Comparison of ENCODE assay signal across 1 cellular context in the genomic region with DNA sequence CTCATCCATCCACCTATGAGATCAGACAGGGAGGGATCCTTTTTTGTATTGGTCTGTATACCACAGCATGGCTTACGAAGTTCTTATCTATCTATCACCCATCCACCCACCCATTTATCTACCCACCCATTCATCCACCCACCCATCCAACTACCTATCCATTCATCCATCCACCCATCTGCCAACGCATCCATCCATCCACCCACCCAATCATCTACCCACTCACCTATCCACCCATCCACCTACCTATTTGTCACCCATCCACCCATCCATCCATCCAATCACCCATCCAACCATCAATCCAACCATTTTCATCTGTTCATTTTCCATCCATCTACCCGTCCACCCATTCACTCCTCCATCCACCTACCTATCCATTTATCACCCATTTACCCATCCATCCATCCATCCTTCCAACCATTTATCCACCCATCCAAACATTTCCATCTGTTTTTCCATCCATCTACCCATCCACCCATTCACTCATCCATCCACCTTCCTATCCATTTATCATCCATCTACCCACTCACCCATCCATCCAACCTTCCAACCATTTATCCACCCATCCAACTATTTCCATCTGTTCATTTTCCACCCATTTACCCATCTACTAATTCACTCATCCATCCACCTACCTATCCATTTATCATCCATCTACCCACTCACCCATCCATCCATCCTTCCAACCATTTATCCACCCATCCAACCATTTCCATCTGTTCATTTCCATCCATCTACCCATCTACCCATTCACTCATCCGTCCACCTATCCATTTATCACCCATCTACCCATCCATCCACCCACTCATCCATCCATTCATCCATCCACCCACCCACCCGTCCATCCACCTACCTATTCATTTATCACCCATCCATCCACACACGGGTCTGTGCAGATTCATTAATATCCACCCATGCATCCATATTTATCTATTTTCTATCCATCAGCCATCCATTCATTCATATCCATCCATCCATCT.
A peak's percentile ranks its signal among the peaks of the same experiment; 100 is the strongest.
TF ChIP-seq lines count a peak whose summit lies in the region.

No MANE protein-coding gene starts in this region.

TF ChIP-seq in HEK293, 187 proteins besides CTCF, POLR2A, EP300 and RAD21:
- TF ChIP-seq, protein P1, sequence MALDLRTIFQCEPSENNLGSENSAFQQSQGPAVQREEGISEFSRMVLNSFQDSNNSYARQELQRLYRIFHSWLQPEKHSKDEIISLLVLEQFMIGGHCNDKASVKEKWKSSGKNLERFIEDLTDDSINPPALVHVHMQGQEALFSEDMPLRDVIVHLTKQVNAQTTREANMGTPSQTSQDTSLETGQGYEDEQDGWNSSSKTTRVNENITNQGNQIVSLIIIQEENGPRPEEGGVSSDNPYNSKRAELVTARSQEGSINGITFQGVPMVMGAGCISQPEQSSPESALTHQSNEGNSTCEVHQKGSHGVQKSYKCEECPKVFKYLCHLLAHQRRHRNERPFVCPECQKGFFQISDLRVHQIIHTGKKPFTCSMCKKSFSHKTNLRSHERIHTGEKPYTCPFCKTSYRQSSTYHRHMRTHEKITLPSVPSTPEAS (tag by site-specific recombination; IDR thresholded peaks at IDR 0.05): no peak
- TF ChIP-seq TCF7L2 (IDR thresholded peaks at IDR 0.05; ENCODE audit: borderline replicate concordance, low read depth, low read length): no peak
- no peak for TF ChIP-seq ZNF335 (tag by site-specific recombination; conservative IDR thresholded peaks at IDR 0.05)
- TF ChIP-seq, protein P2, sequence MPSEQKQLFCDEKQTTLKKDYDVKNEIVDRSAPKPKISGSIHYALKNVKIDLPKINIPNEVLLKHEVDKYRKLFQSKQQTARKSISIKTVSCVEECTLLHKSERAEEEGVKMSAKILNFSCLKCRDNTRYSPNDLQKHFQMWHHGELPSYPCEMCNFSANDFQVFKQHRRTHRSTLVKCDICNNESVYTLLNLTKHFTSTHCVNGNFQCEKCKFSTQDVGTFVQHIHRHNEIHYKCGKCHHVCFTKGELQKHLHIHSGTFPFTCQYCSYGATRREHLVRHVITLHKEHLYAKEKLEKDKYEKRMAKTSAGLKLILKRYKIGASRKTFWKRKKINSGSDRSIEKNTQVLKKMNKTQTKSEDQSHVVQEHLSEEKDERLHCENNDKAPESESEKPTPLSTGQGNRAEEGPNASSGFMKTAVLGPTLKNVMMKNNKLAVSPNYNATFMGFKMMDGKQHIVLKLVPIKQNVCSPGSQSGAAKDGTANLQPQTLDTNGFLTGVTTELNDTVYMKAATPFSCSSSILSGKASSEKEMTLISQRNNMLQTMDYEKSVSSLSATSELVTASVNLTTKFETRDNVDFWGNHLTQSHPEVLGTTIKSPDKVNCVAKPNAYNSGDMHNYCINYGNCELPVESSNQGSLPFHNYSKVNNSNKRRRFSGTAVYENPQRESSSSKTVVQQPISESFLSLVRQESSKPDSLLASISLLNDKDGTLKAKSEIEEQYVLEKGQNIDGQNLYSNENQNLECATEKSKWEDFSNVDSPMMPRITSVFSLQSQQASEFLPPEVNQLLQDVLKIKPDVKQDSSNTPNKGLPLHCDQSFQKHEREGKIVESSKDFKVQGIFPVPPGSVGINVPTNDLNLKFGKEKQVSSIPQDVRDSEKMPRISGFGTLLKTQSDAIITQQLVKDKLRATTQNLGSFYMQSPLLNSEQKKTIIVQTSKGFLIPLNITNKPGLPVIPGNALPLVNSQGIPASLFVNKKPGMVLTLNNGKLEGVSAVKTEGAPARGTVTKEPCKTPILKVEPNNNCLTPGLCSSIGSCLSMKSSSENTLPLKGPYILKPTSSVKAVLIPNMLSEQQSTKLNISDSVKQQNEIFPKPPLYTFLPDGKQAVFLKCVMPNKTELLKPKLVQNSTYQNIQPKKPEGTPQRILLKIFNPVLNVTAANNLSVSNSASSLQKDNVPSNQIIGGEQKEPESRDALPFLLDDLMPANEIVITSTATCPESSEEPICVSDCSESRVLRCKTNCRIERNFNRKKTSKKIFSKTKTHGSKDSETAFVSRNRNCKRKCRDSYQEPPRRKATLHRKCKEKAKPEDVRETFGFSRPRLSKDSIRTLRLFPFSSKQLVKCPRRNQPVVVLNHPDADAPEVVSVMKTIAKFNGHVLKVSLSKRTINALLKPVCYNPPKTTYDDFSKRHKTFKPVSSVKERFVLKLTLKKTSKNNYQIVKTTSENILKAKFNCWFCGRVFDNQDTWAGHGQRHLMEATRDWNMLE (tag by site-specific recombination; conservative IDR thresholded peaks at IDR 0.05; ENCODE audit: low read depth): no peak
- TF ChIP-seq ZFHX2 (tag by site-specific recombination; conservative IDR thresholded peaks at IDR 0.05): peak; percentile 99
- no peak for TF ChIP-seq ZNF140 (tag by site-specific recombination; IDR thresholded peaks at IDR 0.05)
- no peak for TF ChIP-seq ZNF670 (tag by site-specific recombination; IDR thresholded peaks at IDR 0.05; ENCODE audit: low read depth)
- no peak for TF ChIP-seq ZNF596 (tag by site-specific recombination; IDR thresholded peaks at IDR 0.05)
- TF ChIP-seq ZNF114 (tag by site-specific recombination; IDR thresholded peaks at IDR 0.05): no peak
- TF ChIP-seq ZNF560 (tag by site-specific recombination; IDR thresholded peaks at IDR 0.05; ENCODE audit: borderline replicate concordance): no peak
- no peak for TF ChIP-seq KLF16 (tag by site-specific recombination; IDR thresholded peaks at IDR 0.05)
- TF ChIP-seq ZNF664 (tag by site-specific recombination; IDR thresholded peaks at IDR 0.05): no peak
- TF ChIP-seq ZNF423 (tag by site-specific recombination; IDR thresholded peaks at IDR 0.05): no peak
- no peak for TF ChIP-seq ZNF324 (tag by site-specific recombination; IDR thresholded peaks at IDR 0.05)
- TF ChIP-seq, protein P3, sequence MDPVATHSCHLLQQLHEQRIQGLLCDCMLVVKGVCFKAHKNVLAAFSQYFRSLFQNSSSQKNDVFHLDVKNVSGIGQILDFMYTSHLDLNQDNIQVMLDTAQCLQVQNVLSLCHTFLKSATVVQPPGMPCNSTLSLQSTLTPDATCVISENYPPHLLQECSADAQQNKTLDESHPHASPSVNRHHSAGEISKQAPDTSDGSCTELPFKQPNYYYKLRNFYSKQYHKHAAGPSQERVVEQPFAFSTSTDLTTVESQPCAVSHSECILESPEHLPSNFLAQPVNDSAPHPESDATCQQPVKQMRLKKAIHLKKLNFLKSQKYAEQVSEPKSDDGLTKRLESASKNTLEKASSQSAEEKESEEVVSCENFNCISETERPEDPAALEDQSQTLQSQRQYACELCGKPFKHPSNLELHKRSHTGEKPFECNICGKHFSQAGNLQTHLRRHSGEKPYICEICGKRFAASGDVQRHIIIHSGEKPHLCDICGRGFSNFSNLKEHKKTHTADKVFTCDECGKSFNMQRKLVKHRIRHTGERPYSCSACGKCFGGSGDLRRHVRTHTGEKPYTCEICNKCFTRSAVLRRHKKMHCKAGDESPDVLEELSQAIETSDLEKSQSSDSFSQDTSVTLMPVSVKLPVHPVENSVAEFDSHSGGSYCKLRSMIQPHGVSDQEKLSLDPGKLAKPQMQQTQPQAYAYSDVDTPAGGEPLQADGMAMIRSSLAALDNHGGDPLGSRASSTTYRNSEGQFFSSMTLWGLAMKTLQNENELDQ (tag by site-specific recombination; IDR thresholded peaks at IDR 0.05; ENCODE audit: low read depth): no peak
- TF ChIP-seq EGR2 (tag by site-specific recombination; IDR thresholded peaks at IDR 0.05; ENCODE audit: low read depth): peak; percentile 100
- TF ChIP-seq ZFP3 (tag by site-specific recombination; IDR thresholded peaks at IDR 0.05; ENCODE audit: low read depth): no peak
- TF ChIP-seq ZNF48 (tag by site-specific recombination; IDR thresholded peaks at IDR 0.05): no peak
- TF ChIP-seq ZNF138 (tag by site-specific recombination; IDR thresholded peaks at IDR 0.05; ENCODE audit: borderline replicate concordance): no peak
- no peak for TF ChIP-seq ZNF184 (tag by site-specific recombination; IDR thresholded peaks at IDR 0.05)
- no peak for TF ChIP-seq ZNF747 (tag by site-specific recombination; IDR thresholded peaks at IDR 0.05)
- TF ChIP-seq ZNF426 (tag by site-specific recombination; IDR thresholded peaks at IDR 0.05): no peak
- no peak for TF ChIP-seq HOXD13 (CRISPR knock-in tag; IDR thresholded peaks at IDR 0.05; ENCODE audit: borderline replicate concordance)
- no peak for TF ChIP-seq TRIM28 (IDR thresholded peaks at IDR 0.05; ENCODE audit: borderline replicate concordance, low read length)
- TF ChIP-seq KLF9 (tag by site-specific recombination; IDR thresholded peaks at IDR 0.05; ENCODE audit: low read depth): 0 out of 2 replicates have a peak, but pooled peaks have one; percentile 1
- TF ChIP-seq, protein P4, sequence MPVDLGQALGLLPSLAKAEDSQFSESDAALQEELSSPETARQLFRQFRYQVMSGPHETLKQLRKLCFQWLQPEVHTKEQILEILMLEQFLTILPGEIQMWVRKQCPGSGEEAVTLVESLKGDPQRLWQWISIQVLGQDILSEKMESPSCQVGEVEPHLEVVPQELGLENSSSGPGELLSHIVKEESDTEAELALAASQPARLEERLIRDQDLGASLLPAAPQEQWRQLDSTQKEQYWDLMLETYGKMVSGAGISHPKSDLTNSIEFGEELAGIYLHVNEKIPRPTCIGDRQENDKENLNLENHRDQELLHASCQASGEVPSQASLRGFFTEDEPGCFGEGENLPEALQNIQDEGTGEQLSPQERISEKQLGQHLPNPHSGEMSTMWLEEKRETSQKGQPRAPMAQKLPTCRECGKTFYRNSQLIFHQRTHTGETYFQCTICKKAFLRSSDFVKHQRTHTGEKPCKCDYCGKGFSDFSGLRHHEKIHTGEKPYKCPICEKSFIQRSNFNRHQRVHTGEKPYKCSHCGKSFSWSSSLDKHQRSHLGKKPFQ (tag by site-specific recombination; IDR thresholded peaks at IDR 0.05): no peak
- TF ChIP-seq, protein P5, sequence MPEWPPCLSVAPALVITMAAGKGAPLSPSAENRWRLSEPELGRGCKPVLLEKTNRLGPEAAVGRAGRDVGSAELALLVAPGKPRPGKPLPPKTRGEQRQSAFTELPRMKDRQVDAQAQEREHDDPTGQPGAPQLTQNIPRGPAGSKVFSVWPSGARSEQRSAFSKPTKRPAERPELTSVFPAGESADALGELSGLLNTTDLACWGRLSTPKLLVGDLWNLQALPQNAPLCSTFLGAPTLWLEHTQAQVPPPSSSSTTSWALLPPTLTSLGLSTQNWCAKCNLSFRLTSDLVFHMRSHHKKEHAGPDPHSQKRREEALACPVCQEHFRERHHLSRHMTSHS (tag by site-specific recombination; IDR thresholded peaks at IDR 0.05): no peak
- no peak for TF ChIP-seq ZNF391 (tag by site-specific recombination; IDR thresholded peaks at IDR 0.05; ENCODE audit: borderline replicate concordance, low read depth)
- TF ChIP-seq HOXC10 (CRISPR knock-in tag; IDR thresholded peaks at IDR 0.05): no peak
- no peak for TF ChIP-seq ZNF302 (tag by site-specific recombination; IDR thresholded peaks at IDR 0.05; ENCODE audit: low read depth)
- no peak for TF ChIP-seq ZNF223 (tag by site-specific recombination; IDR thresholded peaks at IDR 0.05)
- no peak for TF ChIP-seq RBAK (tag by site-specific recombination; IDR thresholded peaks at IDR 0.05)
- TF ChIP-seq HOXA7 (CRISPR knock-in tag; IDR thresholded peaks at IDR 0.05; ENCODE audit: borderline replicate concordance): no peak
- TF ChIP-seq, protein P6, sequence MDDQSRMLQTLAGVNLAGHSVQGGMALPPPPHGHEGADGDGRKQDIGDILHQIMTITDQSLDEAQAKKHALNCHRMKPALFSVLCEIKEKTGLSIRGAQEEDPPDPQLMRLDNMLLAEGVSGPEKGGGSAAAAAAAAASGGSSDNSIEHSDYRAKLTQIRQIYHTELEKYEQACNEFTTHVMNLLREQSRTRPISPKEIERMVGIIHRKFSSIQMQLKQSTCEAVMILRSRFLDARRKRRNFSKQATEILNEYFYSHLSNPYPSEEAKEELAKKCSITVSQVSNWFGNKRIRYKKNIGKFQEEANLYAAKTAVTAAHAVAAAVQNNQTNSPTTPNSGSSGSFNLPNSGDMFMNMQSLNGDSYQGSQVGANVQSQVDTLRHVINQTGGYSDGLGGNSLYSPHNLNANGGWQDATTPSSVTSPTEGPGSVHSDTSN (CRISPR knock-in tag; IDR thresholded peaks at IDR 0.05): no peak
- no peak for TF ChIP-seq ZNF530 (tag by site-specific recombination; IDR thresholded peaks at IDR 0.05; ENCODE audit: low read depth)
- TF ChIP-seq WT1 (tag by site-specific recombination; IDR thresholded peaks at IDR 0.05): no peak
- 0 out of 2 replicates have a peak, but pooled peaks have one; percentile 11 for TF ChIP-seq SP2 (tag by site-specific recombination; IDR thresholded peaks at IDR 0.05)
- TF ChIP-seq ZXDB (tag by site-specific recombination; IDR thresholded peaks at IDR 0.05): no peak
- peak; percentile 91 for TF ChIP-seq ZBTB17 (tag by site-specific recombination; IDR thresholded peaks at IDR 0.05)
- no peak for TF ChIP-seq ZNF132 (tag by site-specific recombination; IDR thresholded peaks at IDR 0.05; ENCODE audit: borderline replicate concordance)
- no peak for TF ChIP-seq MEIS1 (CRISPR knock-in tag; IDR thresholded peaks at IDR 0.05; ENCODE audit: borderline replicate concordance)
- TF ChIP-seq ZNF555 (tag by site-specific recombination; conservative IDR thresholded peaks at IDR 0.05): no peak
- no peak for TF ChIP-seq ZNF311 (tag by site-specific recombination; IDR thresholded peaks at IDR 0.05; ENCODE audit: borderline replicate concordance)
- no peak for TF ChIP-seq ZNF416 (tag by site-specific recombination; IDR thresholded peaks at IDR 0.05)
- TF ChIP-seq SALL2 (tag by site-specific recombination; IDR thresholded peaks at IDR 0.05; ENCODE audit: borderline replicate concordance): no peak
- peak; percentile 80 for TF ChIP-seq ZNF366 (tag by site-specific recombination; conservative IDR thresholded peaks at IDR 0.05)
- no peak for TF ChIP-seq ZNF626 (tag by site-specific recombination; IDR thresholded peaks at IDR 0.05)
- TF ChIP-seq ZNF843 (tag by site-specific recombination; IDR thresholded peaks at IDR 0.05): no peak
- TF ChIP-seq ZSCAN23 (tag by site-specific recombination; IDR thresholded peaks at IDR 0.05): no peak
- TF ChIP-seq, protein P7, sequence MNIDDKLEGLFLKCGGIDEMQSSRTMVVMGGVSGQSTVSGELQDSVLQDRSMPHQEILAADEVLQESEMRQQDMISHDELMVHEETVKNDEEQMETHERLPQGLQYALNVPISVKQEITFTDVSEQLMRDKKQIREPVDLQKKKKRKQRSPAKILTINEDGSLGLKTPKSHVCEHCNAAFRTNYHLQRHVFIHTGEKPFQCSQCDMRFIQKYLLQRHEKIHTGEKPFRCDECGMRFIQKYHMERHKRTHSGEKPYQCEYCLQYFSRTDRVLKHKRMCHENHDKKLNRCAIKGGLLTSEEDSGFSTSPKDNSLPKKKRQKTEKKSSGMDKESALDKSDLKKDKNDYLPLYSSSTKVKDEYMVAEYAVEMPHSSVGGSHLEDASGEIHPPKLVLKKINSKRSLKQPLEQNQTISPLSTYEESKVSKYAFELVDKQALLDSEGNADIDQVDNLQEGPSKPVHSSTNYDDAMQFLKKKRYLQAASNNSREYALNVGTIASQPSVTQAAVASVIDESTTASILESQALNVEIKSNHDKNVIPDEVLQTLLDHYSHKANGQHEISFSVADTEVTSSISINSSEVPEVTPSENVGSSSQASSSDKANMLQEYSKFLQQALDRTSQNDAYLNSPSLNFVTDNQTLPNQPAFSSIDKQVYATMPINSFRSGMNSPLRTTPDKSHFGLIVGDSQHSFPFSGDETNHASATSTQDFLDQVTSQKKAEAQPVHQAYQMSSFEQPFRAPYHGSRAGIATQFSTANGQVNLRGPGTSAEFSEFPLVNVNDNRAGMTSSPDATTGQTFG (tag by site-specific recombination; IDR thresholded peaks at IDR 0.05; ENCODE audit: borderline replicate concordance): no peak
- TF ChIP-seq ZNF146 (tag by site-specific recombination; IDR thresholded peaks at IDR 0.05): no peak
- no peak for TF ChIP-seq ZNF549 (tag by site-specific recombination; IDR thresholded peaks at IDR 0.05)
- TF ChIP-seq SP3 (tag by site-specific recombination; IDR thresholded peaks at IDR 0.05): no peak
TF ChIP-seq in HEK293: peak in this region for 6.
